Comparison of ENCODE assay signal across 18 cellular contexts in genomic region chr7:158044156-158044823, GRCh38.
DNase-seq lines count a peak whose midpoint lies in the region; ATAC-seq and TF ChIP-seq lines count a peak whose summit lies in the region.
"Had no signal": no experiment of that assay in that cellular context is flagged by ENCODE, and none has a peak within 500 bp of the region (broad histone marks: within the 10 kb centered on the region; RNA-seq: fewer than 3 reads in every experiment).

No MANE protein-coding gene starts in this region.

- no peak for TF ChIP-seq CTCF in NB4 (IDR thresholded peaks at IDR 0.05; ENCODE audit: low read depth, low read length)
- TF ChIP-seq CTCF in WERI-Rb-1 (IDR thresholded peaks at IDR 0.05; ENCODE audit: low read depth, low read length): peak; percentile 16; the same call in 1 of the 2 replicates

- no peak overlapping the region for H3K27ac ChIP-seq in WERI-Rb-1
- H3K27ac ChIP-seq: A549, RWPE1, SK-N-MC had no signal

- no peaks in the 10 kb centered on the region for H3K27me3 ChIP-seq in WERI-Rb-1 (ENCODE audit: insufficient read depth, low read depth, severe bottlenecking)
- H3K27me3 ChIP-seq: MG63 had no signal

- TF ChIP-seq POLR2A in NB4 (IDR thresholded peaks at IDR 0.05; ENCODE audit: extremely low read depth, insufficient read length): no peak

- ATAC-seq in HG02852 (IDR thresholded peaks at IDR 0.05; ENCODE audit: unreplicated experiment): no peak
- ATAC-seq: A549, GM23338, T-cell had no signal

- no peaks in the 10 kb centered on the region for H3K36me3 ChIP-seq in WERI-Rb-1
- H3K36me3 ChIP-seq: MG63 had no signal

- no peak overlapping the region for H3K4me3 ChIP-seq in NB4 (ENCODE audit: low read depth, low read length)
- no peak overlapping the region for H3K4me3 ChIP-seq in WERI-Rb-1 (ENCODE audit: low read depth, low read length)
- H3K4me3 ChIP-seq: A549, GM23338, MG63, SK-N-MC had no signal

- intact Hi-C loops in posterior vena cava (cut with DNase I): no loop called here

- peaks cover 2% of the 10 kb centered on the region for H3K9me3 ChIP-seq in WERI-Rb-1 (ENCODE audit: severe bottlenecking)
- H3K9me3 ChIP-seq: MG63 had no signal

- DNase-seq in NCI-H1436 (lab: John Stamatoyannopoulos, UW) (peak; percentile 18), NCI-H1436 treated with DMSO at 0.1 percent for 48 hours (lab: John Stamatoyannopoulos, UW) (no peak), NB4 (ENCODE audit: low read depth) (peak; percentile 55), WERI-Rb-1 (no peak), retina (peak; percentile 24), NCI-H524 (lab: John Stamatoyannopoulos, UW) (no peak), posterior vena cava (ENCODE audit: low spot score) (no peak)
- DNase-seq: CD4-positive, CD25-positive, alpha-beta regulatory T cell; GF-D8; MG63; NCI-H2081 treated with DMSO at 0.1 percent for 48 hours; NCI-H446 treated with DMSO at 0.1 percent for 48 hours; T-cell had no signal

Comparison
In these comparisons a context has a peak if more than half of its experiments do, and no peak if none do; other contexts are left out.
1. DNase-seq: peak in NCI-H1436 (single experiment), NB4 (single experiment) and retina (single experiment); none in NCI-H1436 treated with DMSO at 0.1 percent for 48 hours (single experiment), WERI-Rb-1 (single experiment), NCI-H524 (0 of 2) and posterior vena cava (single experiment).